4 cellular contexts compared by ENCODE assay signal in genomic region chr1:28190996-28191645, GRCh38.
TF ChIP-seq lines count a peak whose summit lies in the region.

No MANE protein-coding gene starts in this region.

TF ChIP-seq in SK-N-SH, 30 proteins besides CTCF, POLR2A, EP300 and RAD21:
- TF ChIP-seq ZBTB33 (IDR thresholded peaks at IDR 0.05; ENCODE audit: borderline replicate concordance, low read depth) (no peak), YY1 (IDR thresholded peaks at IDR 0.05; ENCODE audit: low read depth) (no peak), FOXJ3 (CRISPR knock-in tag; IDR thresholded peaks at IDR 0.05) (no peak), GABPA (IDR thresholded peaks at IDR 0.05; ENCODE audit: low read depth) (no peak), POLR2AphosphoS5 (IDR thresholded peaks at IDR 0.05; ENCODE audit: low read depth, low read length) (no peak), GATA2 (CRISPR knock-in tag; IDR thresholded peaks at IDR 0.05) (no peak), FOXM1 (IDR thresholded peaks at IDR 0.05; ENCODE audit: low read depth) (no peak), NFIC (IDR thresholded peaks at IDR 0.05; ENCODE audit: borderline replicate concordance) (no peak), PBX3 (IDR thresholded peaks at IDR 0.05) (no peak)

TF ChIP-seq in SK-N-SH treated with all-trans-retinoic acid at 6 μM for 48 hours, 23 proteins besides CTCF, POLR2A, EP300 and RAD21:
- TF ChIP-seq RARB (CRISPR knock-in tag; IDR thresholded peaks at IDR 0.05) (no peak), PPARA (CRISPR knock-in tag; IDR thresholded peaks at IDR 0.05; ENCODE audit: borderline replicate concordance) (no peak), CSRNP3 (CRISPR knock-in tag; IDR thresholded peaks at IDR 0.05) (no peak), ESRRG (CRISPR knock-in tag; IDR thresholded peaks at IDR 0.05) (no peak), GLIS3 (CRISPR knock-in tag; IDR thresholded peaks at IDR 0.05) (no peak), CSDC2 (CRISPR knock-in tag; IDR thresholded peaks at IDR 0.05) (no peak), TCF4 (CRISPR knock-in tag; IDR thresholded peaks at IDR 0.05; ENCODE audit: borderline replicate concordance) (no peak), ZNF565 (CRISPR knock-in tag; conservative IDR thresholded peaks at IDR 0.05; ENCODE audit: low read depth) (no peak), PATZ1 (CRISPR knock-in tag; IDR thresholded peaks at IDR 0.05; ENCODE audit: borderline replicate concordance) (no peak), TOX (CRISPR knock-in tag; IDR thresholded peaks at IDR 0.05; ENCODE audit: borderline replicate concordance) (no peak)
TF ChIP-seq in SK-N-SH treated with all-trans-retinoic acid at 6 μM for 48 hours: peak in this region for 0.

TF ChIP-seq in IMR-90, 13 proteins besides CTCF, POLR2A, EP300 and RAD21:
- TF ChIP-seq RCOR1 (IDR thresholded peaks at IDR 0.05; ENCODE audit: insufficient replicate concordance, low read length) (no peak), ELK1 (IDR thresholded peaks at IDR 0.05; ENCODE audit: borderline replicate concordance, low read depth, low read length) (no peak), MAFK (IDR thresholded peaks at IDR 0.05; ENCODE audit: low read depth, low read length) (no peak), SMC3 (IDR thresholded peaks at IDR 0.05; ENCODE audit: low read depth, low read length) (no peak), CEBPB (IDR thresholded peaks at IDR 0.05; ENCODE audit: low read depth, low read length) (no peak), USF2 (IDR thresholded peaks at IDR 0.05; ENCODE audit: low read depth, low read length) (no peak), CHD1 (IDR thresholded peaks at IDR 0.05; ENCODE audit: low read depth, low read length) (no peak), MAZ (IDR thresholded peaks at IDR 0.05; ENCODE audit: borderline replicate concordance, low read depth, low read length) (no peak), RFX5 (IDR thresholded peaks at IDR 0.05; ENCODE audit: low read depth, low read length) (no peak), NFE2L2 (IDR thresholded peaks at IDR 0.05; ENCODE audit: low read depth, low read length) (no peak), BHLHE40 (IDR thresholded peaks at IDR 0.05; ENCODE audit: low read depth, low read length) (no peak), FOS (IDR thresholded peaks at IDR 0.05; ENCODE audit: low read depth, low read length) (no peak), MXI1 (IDR thresholded peaks at IDR 0.05; ENCODE audit: borderline replicate concordance, low read depth, low read length) (no peak)

TF ChIP-seq in endothelial cell of umbilical vein, 7 proteins besides CTCF, POLR2A, EP300 and RAD21:
- no peak for TF ChIP-seq FOS (IDR thresholded peaks at IDR 0.05; ENCODE audit: borderline replicate concordance, insufficient read depth, low read length)
- TF ChIP-seq EZH2 (IDR thresholded peaks at IDR 0.05; ENCODE audit: borderline replicate concordance, low read depth, low read length, severe bottlenecking) = no peak
- no peak for TF ChIP-seq POLR2AphosphoS5 (IDR thresholded peaks at IDR 0.05; ENCODE audit: insufficient read depth, low read depth, low read length)
- TF ChIP-seq GATA2 (IDR thresholded peaks at IDR 0.05; ENCODE audit: insufficient read depth, insufficient read length, low read depth, low read length) = no peak
- no peak for TF ChIP-seq MYC (IDR thresholded peaks at IDR 0.05; ENCODE audit: low read depth, low read length)
- no peak for TF ChIP-seq JUN (IDR thresholded peaks at IDR 0.05; ENCODE audit: borderline replicate concordance, insufficient read depth, insufficient read length, low read depth)
- no peak for TF ChIP-seq MAX (IDR thresholded peaks at IDR 0.05; ENCODE audit: insufficient read depth, insufficient read length)
TF ChIP-seq in endothelial cell of umbilical vein: peak in this region for 0.
